20 cellular contexts compared by ENCODE assay signal in genomic region chr20:46070215-46070910, GRCh38. TPM values are rescaled to one million over a fixed set of nuclear protein-coding genes. Genes with fewer than 3 reads are reported as not detected.
A peak's percentile ranks its signal among the peaks of the same experiment; 100 is the strongest.
DNase-seq lines count a peak whose midpoint lies in the region; ATAC-seq, FAIRE-seq and TF ChIP-seq lines count a peak whose summit lies in the region.
"Had no signal": no experiment of that assay in that cellular context is flagged by ENCODE, and none has a peak within 500 bp of the region (broad histone marks: within the 10 kb centered on the region; RNA-seq: fewer than 3 reads in every experiment).

No MANE protein-coding gene starts in this region.

- H3K36me3 ChIP-seq in H1 (ENCODE audit: control insufficient read depth in 2 of 4, insufficient read depth in 4 of 4, low read length in 3 of 4) = peaks cover 10 to 49% (median 30%) of the 10 kb centered on the region in 4 experiments
- peaks cover 73% of the 10 kb centered on the region for H3K36me3 ChIP-seq in mesodermal cell (ENCODE audit: control insufficient read depth, insufficient read depth, low read length)
- peaks cover 59% of the 10 kb centered on the region for H3K36me3 ChIP-seq in right atrium auricular region

- no peak for TF ChIP-seq RAD21 in H1 (IDR thresholded peaks at IDR 0.05 in 1 of 2, conservative IDR thresholded peaks at IDR 0.05 in 1 of 2; ENCODE audit: low read depth in 2 of 2, low read length in 2 of 2)

- H3K23me2 ChIP-seq in H1 (ENCODE audit: low read depth, low read length) = no peaks in the 10 kb centered on the region; the same call in 1 of the 2 replicates

- H3K9me3 ChIP-seq in H1 (ENCODE audit: insufficient read depth in 2 of 2, low read depth in 1 of 2, low read length in 1 of 2) (no peaks in the 10 kb centered on the region), mesodermal cell (ENCODE audit: control insufficient read depth, low read length) (no peaks in the 10 kb centered on the region), right atrium auricular region (no peaks in the 10 kb centered on the region)
- H3K9me3 ChIP-seq: gastroesophageal sphincter had no signal

- POLR2A ChIA-PET in H1 (lab: Charles Lee; ENCODE audit: partially characterized antibody) = interaction anchor here (0.8 to 2.0 kb wide), 4 partner anchors 10 to 14 kb away, joined by 3 to 4 read pairs (median 4); no protein-coding TSS in a partner anchor

- no peak overlapping the region for H2BK120ac ChIP-seq in H1 (replicated peaks; ENCODE audit: low read depth, low read length)

- H3K27ac ChIP-seq in H1 (ENCODE audit: low read depth, low read length) (no peak overlapping the region), mesodermal cell (ENCODE audit: low read depth, low read length, severe bottlenecking) (peak overlapping the region; percentile 1), right atrium auricular region (no peak overlapping the region)
- H3K27ac ChIP-seq: gastroesophageal sphincter, KMS-11 had no signal

- no peak overlapping the region for H2AFZ ChIP-seq in H1 (ENCODE audit: low read length)

- H2BK20ac ChIP-seq in H1 (ENCODE audit: low read length) = no peak overlapping the region

- H2BK12ac ChIP-seq in H1 (ENCODE audit: low read depth, low read length) = no peak overlapping the region

- TF ChIP-seq CTCF in AG10803 (conservative IDR thresholded peaks at IDR 0.05; ENCODE audit: low read length) = no peak
- no peak for TF ChIP-seq CTCF in H1 (IDR thresholded peaks at IDR 0.05; ENCODE audit: control extremely low read depth in 1 of 3, insufficient read depth in 1 of 3, low read depth in 1 of 3, low read length in 3 of 3)
- no peak for TF ChIP-seq CTCF in right atrium auricular region (IDR thresholded peaks at IDR 0.05)

- H3K18ac ChIP-seq in H1 (ENCODE audit: extremely low read depth, low read length) = no peak overlapping the region

- no peak for TF ChIP-seq POLR2A in H1 (IDR thresholded peaks at IDR 0.05; ENCODE audit: control extremely low read depth in 1 of 2, low read depth in 2 of 2, low read length in 2 of 2)

- H3K9ac ChIP-seq in H1 (replicated peaks in 1 of 4; ENCODE audit: extremely low read depth in 1 of 4, low read depth in 3 of 4, low read length in 3 of 4) = no peak overlapping the region
- H3K9ac ChIP-seq: KMS-11 had no signal

- peaks cover 3 to 11% of the 10 kb centered on the region in 2 experiments for H4K20me1 ChIP-seq in H1 (replicated peaks in 1 of 2; ENCODE audit: control insufficient read depth in 1 of 2, insufficient read depth in 2 of 2, low read length in 2 of 2)

- no peaks in the 10 kb centered on the region for H3K79me1 ChIP-seq in H1 (ENCODE audit: low read depth, low read length)

- no peak overlapping the region for H4K91ac ChIP-seq in H1 (replicated peaks; ENCODE audit: insufficient read length, low read length)

- TF ChIP-seq EP300 in H1 (IDR thresholded peaks at IDR 0.05; ENCODE audit: borderline replicate concordance in 1 of 2, low read depth in 2 of 2, low read length in 2 of 2) = no peak

- no peak overlapping the region; the same call in 1 of the 2 replicates for H4K8ac ChIP-seq in H1 (ENCODE audit: extremely low read depth, insufficient read depth, low read length)

- no peak overlapping the region for H2BK5ac ChIP-seq in H1 (ENCODE audit: low read depth, low read length)

- no peak overlapping the region for H2AK5ac ChIP-seq in H1 (ENCODE audit: low read depth, low read length)

- H3K56ac ChIP-seq in H1 (replicated peaks; ENCODE audit: insufficient read length, low read depth, low read length) = no peak overlapping the region

- no peak overlapping the region for H3K4me2 ChIP-seq in H1 (ENCODE audit: insufficient read depth in 1 of 2, low read depth in 2 of 2, low read length in 2 of 2)
- H3K4me2 ChIP-seq: KMS-11 had no signal

- H3K4me1 ChIP-seq in H1 (replicated peaks in 1 of 4; ENCODE audit: control insufficient read depth in 3 of 4, insufficient read depth in 4 of 4, low read length in 3 of 4) (peaks cover 4 to 14% (median 7%) of the 10 kb centered on the region in 4 experiments; a peak in 5 of 7 replicates), mesodermal cell (ENCODE audit: control insufficient read depth, insufficient read depth, low read length, poor library complexity, severe bottlenecking) (peaks cover 17% of the 10 kb centered on the region), right atrium auricular region (peaks cover 0 to 8% of the 10 kb centered on the region in 2 donors)
- H3K4me1 ChIP-seq: gastroesophageal sphincter had no signal

- no peak for FAIRE-seq in H1 (lab: Jason Lieb, UNC)

- peak; percentile 66 for DNase-seq in AG10803 (ENCODE audit: low read depth)
- DNase-seq in M059J (ENCODE audit: low read depth) = peak; percentile 70
- peak in 1 of 2 experiments; percentile 28 for DNase-seq in H1 (ENCODE audit: low read depth in 1 of 2, low spot score in 2 of 2)
- no peak for DNase-seq in activated T-cell treated with anti-CD3 and anti-CD28 coated beads, Interleukin-2, amount 50 U/mL, for 1 hour
- DNase-seq in DMS153 (lab: John Stamatoyannopoulos, UW) = no peak
- DNase-seq in left lobe of liver (ENCODE audit: low spot score) = no peak
- DNase-seq in right atrium auricular region (ENCODE audit: low spot score) = no peak
- DNase-seq: activated CD4-positive, alpha-beta T cell treated with anti-CD3 and anti-CD28 coated beads for 36 hours; caudate nucleus; DND-41; effector CD8-positive, alpha-beta T cell; NCI-H1417 treated with DMSO at 0.1 percent for 48 hours; NCI-H345; SIG-M5 had no signal

- H3K14ac ChIP-seq in H1 (ENCODE audit: insufficient read length) = no peak overlapping the region

- 90% methylated on average over 21 of the region's 21 CpGs; no CpG with 5 or more reads in 1 of the 2 experiments for WGBS in H1 (ENCODE audit: extremely low coverage in 1 of 2, insufficient coverage in 1 of 2, insufficient read length in 1 of 2, insufficient replicate concordance in 2 of 2, low coverage in 1 of 2, low lambda C conversion rate in 2 of 2, missing lambda C conversion rate in 1 of 2), 2 experiments
- WGBS in mesodermal cell (ENCODE audit: insufficient coverage in 2 of 2), 2 experiments = 96 to 97% methylated on average over 16 to 21 of the region's 21 CpGs

- CTCF ChIA-PET in H1 (lab: Charles Lee; ENCODE audit: partially characterized antibody) = interaction anchor here (1.5 kb wide), 1 partner anchor 12 kb away, joined by 6 read pairs; no protein-coding TSS in a partner anchor

- no peak overlapping the region for H3K23ac ChIP-seq in H1 (ENCODE audit: insufficient read length)

- H3K4ac ChIP-seq in H1 (replicated peaks; ENCODE audit: insufficient read length, low read depth, low read length) = no peak overlapping the region

- peaks cover 0 to 11% of the 10 kb centered on the region in 2 experiments; a peak in 1 of 4 replicates for H3K79me2 ChIP-seq in H1 (ENCODE audit: control insufficient read depth in 1 of 2, insufficient read depth in 2 of 2, low read length in 2 of 2)

- H2BK15ac ChIP-seq in H1 (ENCODE audit: low read length) = no peak overlapping the region

- no peak overlapping the region for H4K5ac ChIP-seq in H1 (ENCODE audit: insufficient read length, low read depth, low read length)

- no peak for ATAC-seq in left lobe of liver
- ATAC-seq: activated CD4-positive, alpha-beta T cell treated with anti-CD3 and anti-CD28 coated beads for 36 hours; activated naive CD4-positive, alpha-beta T cell treated with anti-CD3 and anti-CD28 coated beads, Interleukin-2, amount 50 U/mL, for 72 hours; gastroesophageal sphincter had no signal

- H3K27me3 ChIP-seq in H1 (replicated peaks in 1 of 4; ENCODE audit: control insufficient read depth in 3 of 4, extremely low read depth in 1 of 4, insufficient read depth in 3 of 4, low read length in 3 of 4) (no peaks in the 10 kb centered on the region), right atrium auricular region (no peaks in the 10 kb centered on the region)
- H3K27me3 ChIP-seq: gastroesophageal sphincter had no signal

- no peak overlapping the region; the same call in 1 of the 2 replicates for H3K4me3 ChIP-seq in AG10803 (ENCODE audit: low read length)
- no peak overlapping the region for H3K4me3 ChIP-seq in H1 (ENCODE audit: extremely low read depth in 1 of 4, insufficient read depth in 2 of 4, low read depth in 3 of 4, low read length in 4 of 4)
- no peak overlapping the region for H3K4me3 ChIP-seq in mesodermal cell (ENCODE audit: extremely low read depth, insufficient read depth, low read length, poor library complexity, severe bottlenecking)
- no peak overlapping the region for H3K4me3 ChIP-seq in right atrium auricular region
- H3K4me3 ChIP-seq: gastroesophageal sphincter had no signal

RNA-seq across cellular contexts. Expression of gene NCOA5, which starts 19.4 kb away (rescaled TPM):
- 20.0 and 24.0 TPM in 2 replicates for total RNA-seq in M059J (2014; rRNA removed; shearing (Covaris generic))
- 29.0 and 29.9 TPM in 2 replicates for total RNA-seq in H1 (2021; fragmentation: NEBNext Ultra II Directional; extraction: Animal tissue kit (Norgen Biotek cat#: 25700))
- 18.0 and 20.4 TPM in 2 replicates for polyA plus RNA-seq in H1 (2011; rRNA removed)
- 18.6 TPM for polyA plus RNA-seq in H1 (2011; cell fraction: cytosol; rRNA removed)
- 20.6 TPM for polyA plus RNA-seq in H1 (2011; cell fraction: nucleus; rRNA removed)
- polyA plus RNA-seq in H1 (2012, experiment 1 of 2) = 18.4 to 24.0 TPM (median 20.9 TPM) in 4 replicates
- polyA plus RNA-seq in H1 (2012, experiment 2 of 2) = 14.8 TPM
- 21.0 TPM for polyA plus RNA-seq in H1 (2013, experiment 1 of 2)
- 20.1 TPM for polyA plus RNA-seq in H1 (2013, experiment 2 of 2)
- polyA minus RNA-seq in H1 (2011; rRNA and poly(A)+ RNA removed) = 20.7 and 21.7 TPM in 2 replicates
- polyA minus RNA-seq in H1 (2011; cell fraction: cytosol; rRNA and poly(A)+ RNA removed) = 14.6 TPM
- 9.4 TPM for polyA minus RNA-seq in H1 (2011; cell fraction: nucleus; rRNA and poly(A)+ RNA removed)
- 11.9 TPM for polyA plus RNA-seq in mesodermal cell (2013, experiment 1 of 2)
- polyA plus RNA-seq in mesodermal cell (2013, experiment 2 of 2) = 10.6 TPM
- total RNA-seq in left lobe of liver (8.2 TPM), right atrium auricular region (10 to 100 TPM; 17.8 to 23.3 TPM)

RNA-seq across cellular contexts. Expression of gene SLC12A5, which starts 41.3 kb away (rescaled TPM):
- total RNA-seq in M059J (2014; rRNA removed; shearing (Covaris generic)) = 0.37 and 1.8 TPM in 2 replicates
- 5.9 and 7.3 TPM in 2 replicates for total RNA-seq in H1 (2021; fragmentation: NEBNext Ultra II Directional; extraction: Animal tissue kit (Norgen Biotek cat#: 25700))
- 1.9 and 2.8 TPM in 2 replicates for polyA plus RNA-seq in H1 (2011; rRNA removed)
- 3.4 TPM for polyA plus RNA-seq in H1 (2011; cell fraction: cytosol; rRNA removed)
- polyA plus RNA-seq in H1 (2011; cell fraction: nucleus; rRNA removed) = 10.2 TPM
- polyA plus RNA-seq in H1 (2012, experiment 1 of 2) = 6.1 to 14.6 TPM (median 10.7 TPM) in 4 replicates
- polyA plus RNA-seq in H1 (2012, experiment 2 of 2) = 14.4 TPM
- 13.0 TPM for polyA plus RNA-seq in H1 (2013, experiment 1 of 2)
- polyA plus RNA-seq in H1 (2013, experiment 2 of 2) = 12.6 TPM
- 2.0 TPM in 2 replicates for polyA minus RNA-seq in H1 (2011; rRNA and poly(A)+ RNA removed)
- not detected for polyA minus RNA-seq in H1 (2011; cell fraction: cytosol; rRNA and poly(A)+ RNA removed)
- 5.2 TPM for polyA minus RNA-seq in H1 (2011; cell fraction: nucleus; rRNA and poly(A)+ RNA removed)
- polyA plus RNA-seq in mesodermal cell (2013, experiment 1 of 2) = 15.1 TPM
- polyA plus RNA-seq in mesodermal cell (2013, experiment 2 of 2) = 9.7 TPM
- total RNA-seq in left lobe of liver = not detected
- total RNA-seq in right atrium auricular region = not detected
- total RNA-seq: gastroesophageal sphincter had no signal
- polyA plus RNA-seq: CD14-positive monocyte had no signal

RNA-seq across cellular contexts. Expression of gene CD40, which starts 47.8 kb away (rescaled TPM):
- total RNA-seq in M059J (2014; rRNA removed; shearing (Covaris generic)) = not detected in 2 replicates
- 12.1 and 14.5 TPM in 2 replicates for total RNA-seq in H1 (2021; fragmentation: NEBNext Ultra II Directional; extraction: Animal tissue kit (Norgen Biotek cat#: 25700))
- polyA plus RNA-seq in H1 (2011; rRNA removed) = 18.8 and 19.6 TPM in 2 replicates
- polyA plus RNA-seq in H1 (2011; cell fraction: cytosol; rRNA removed) = 23.9 TPM
- polyA plus RNA-seq in H1 (2011; cell fraction: nucleus; rRNA removed) = 22.4 TPM
- 14.7 to 17.5 TPM (median 16.8 TPM) in 4 replicates for polyA plus RNA-seq in H1 (2012, experiment 1 of 2)
- polyA plus RNA-seq in H1 (2012, experiment 2 of 2) = 11.8 TPM
- polyA plus RNA-seq in H1 (2013, experiment 1 of 2) = 17.8 TPM
- 19.9 TPM for polyA plus RNA-seq in H1 (2013, experiment 2 of 2)
- polyA minus RNA-seq in H1 (2011; rRNA and poly(A)+ RNA removed) = 14.9 and 15.1 TPM in 2 replicates
- 12.1 TPM for polyA minus RNA-seq in H1 (2011; cell fraction: cytosol; rRNA and poly(A)+ RNA removed)
- polyA minus RNA-seq in H1 (2011; cell fraction: nucleus; rRNA and poly(A)+ RNA removed) = 8.8 TPM
- polyA plus RNA-seq in mesodermal cell (2013, experiment 1 of 2) = 33.4 TPM
- 21.7 TPM for polyA plus RNA-seq in mesodermal cell (2013, experiment 2 of 2)
- 6.6 TPM for total RNA-seq in left lobe of liver
- 10 to 100 TPM in 1 of 2 donors, 1 to 10 TPM in 1; 9.6 to 14.9 TPM for total RNA-seq in right atrium auricular region
- polyA plus RNA-seq: neural cell had no signal

Comparison
In these comparisons a context has a peak if more than half of its experiments do, and no peak if none do; other contexts are left out.
1. DNase-seq: peak in AG10803 (single experiment) and M059J (single experiment); none in activated T-cell treated with anti-CD3 and anti-CD28 coated beads, Interleukin-2, amount 50 U/mL, for 1 hour (single experiment), DMS153 (single experiment), left lobe of liver (single experiment) and right atrium auricular region (single experiment).